ENCODE assay signal across 11 cellular contexts in the genomic region with DNA sequence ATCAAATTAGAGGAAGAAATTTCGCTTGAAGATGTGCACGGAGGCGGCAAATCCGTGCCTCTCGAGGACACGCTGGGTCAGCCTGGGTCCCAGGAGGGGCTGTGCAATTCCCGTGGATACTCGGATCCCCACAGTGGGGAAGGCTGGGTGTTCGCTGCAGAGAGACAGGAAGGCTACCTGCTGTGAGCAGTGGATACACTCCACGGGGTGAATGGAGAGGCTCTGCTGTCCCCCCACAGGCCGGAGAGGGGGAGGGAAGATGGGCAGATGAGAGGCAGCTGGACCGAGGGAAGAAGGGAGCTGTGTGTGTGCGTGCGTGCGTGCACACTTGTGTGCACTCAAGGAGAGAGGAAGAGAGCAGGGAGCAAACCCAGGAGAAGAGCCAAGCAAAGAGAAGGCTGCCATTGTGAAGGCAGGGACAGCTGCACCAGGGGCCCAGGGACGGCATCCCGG. TPM values are rescaled to one million over a fixed set of nuclear protein-coding genes. Genes with fewer than 3 reads are reported as not detected.
A peak's percentile ranks its signal among the peaks of the same experiment; 100 is the strongest.
DNase-seq lines count a peak whose midpoint lies in the region; ATAC-seq, FAIRE-seq and TF ChIP-seq lines count a peak whose summit lies in the region.
"Had no signal": no experiment of that assay in that cellular context is flagged by ENCODE, and none has a peak within 500 bp of the region (broad histone marks: within the 10 kb centered on the region; RNA-seq: fewer than 3 reads in every experiment).

No MANE protein-coding gene starts in this region.

- H3K27ac ChIP-seq in PC-9 (peak overlapping the region; percentile 30; the same call in 1 of the 2 replicates), right cardiac atrium (ENCODE audit: low read length) (peak overlapping the region; percentile 40)
- H3K27ac ChIP-seq: ascending aorta, parathyroid adenoma had no signal

- 0 out of 2 replicates have a peak, but pooled peaks cover 4% of the 10 kb centered on the region for H3K4me1 ChIP-seq in PC-9 (replicated peaks; ENCODE audit: insufficient read depth)
- no peaks in the 10 kb centered on the region for H3K4me1 ChIP-seq in right cardiac atrium (ENCODE audit: control insufficient read depth, insufficient read depth, low read length)
- H3K4me1 ChIP-seq: ascending aorta, parathyroid adenoma had no signal

- no peaks in the 10 kb centered on the region for H3K27me3 Mint-ChIP-seq in activated T-cell treated with anti-CD3 and anti-CD28 coated beads, Interleukin-2, amount 50 U/mL, for 24 hours

- no peak overlapping the region for H3K4me2 ChIP-seq in PC-9

- H3K4me1 Mint-ChIP-seq in activated T-cell treated with anti-CD3 and anti-CD28 coated beads, Interleukin-2, amount 50 U/mL, for 24 hours (ENCODE audit: low read depth): peaks cover 42% of the 10 kb centered on the region
- peaks cover 31% of the 10 kb centered on the region for H3K4me1 Mint-ChIP-seq in stimulated activated effector memory CD8-positive, alpha-beta T cell treated with anti-CD3 and anti-CD28 coated beads, Interleukin-12 subunit alpha, Interleukin-12 subunit beta, amount 100 ng/mL, for 72 hours

- DNase-seq in activated T-cell treated with anti-CD3 and anti-CD28 coated beads, Interleukin-2, amount 50 U/mL, for 24 hours: no peak
- no peak for DNase-seq in activated T-cell treated with anti-CD3 and anti-CD28 coated beads, Interleukin-2, amount 50 U/mL, for 48 hours
- DNase-seq in PC-9: no peak
- DNase-seq in right cardiac atrium: peak in 1 of 3 donors; percentile 64
- DNase-seq in stimulated activated effector memory CD8-positive, alpha-beta T cell treated with anti-CD3 and anti-CD28 coated beads, Interleukin-12 subunit alpha, Interleukin-12 subunit beta, amount 100 ng/mL, for 72 hours (ENCODE audit: low spot score in 2 of 2): no peak
- DNase-seq in OCI-M1 (lab: John Stamatoyannopoulos, UW): no peak
- DNase-seq in RCC 7860 (ENCODE audit: low spot score): no peak
- no peak for DNase-seq in MV-4-11 (lab: John Stamatoyannopoulos, UW)
- DNase-seq: NCI-H146 had no signal

- peak; percentile 25 to 29 for ATAC-seq in right cardiac atrium
- ATAC-seq in stimulated activated effector memory CD8-positive, alpha-beta T cell treated with anti-CD3 and anti-CD28 coated beads, Interleukin-12 subunit alpha, Interleukin-12 subunit beta, amount 100 ng/mL, for 72 hours: no peak

- no peaks in the 10 kb centered on the region for H3K36me3 Mint-ChIP-seq in activated T-cell treated with anti-CD3 and anti-CD28 coated beads, Interleukin-2, amount 50 U/mL, for 24 hours (ENCODE audit: low read depth)
- no peaks in the 10 kb centered on the region for H3K36me3 Mint-ChIP-seq in stimulated activated effector memory CD8-positive, alpha-beta T cell treated with anti-CD3 and anti-CD28 coated beads, Interleukin-12 subunit alpha, Interleukin-12 subunit beta, amount 100 ng/mL, for 72 hours

- POLR2A ChIA-PET in PC-9 (lab: Charles Lee; ENCODE audit: unreplicated experiment): interaction anchor here (0.6 kb wide), 1 partner anchor 267 kb away, joined by 3 read pairs; no protein-coding TSS in a partner anchor

- intact Hi-C loops in PC-9 (cut with micrococcal nuclease; ENCODE audit: unreplicated experiment) (loop anchor here (5.0 kb wide), 1 partner anchor 129 kb away; no protein-coding TSS in a partner anchor), right cardiac atrium (cut with DNase I) (no loop called here)

- H4K20me1 ChIP-seq in PC-9 (ENCODE audit: insufficient read depth): peaks cover 92% of the 10 kb centered on the region

- H3K36me3 ChIP-seq in PC-9 (ENCODE audit: low read depth): peaks cover 32% of the 10 kb centered on the region

- WGBS in right cardiac atrium: 43% methylated on average over 17 of the region's 17 CpGs

- no peaks in the 10 kb centered on the region for H3K9me3 Mint-ChIP-seq in activated T-cell treated with anti-CD3 and anti-CD28 coated beads, Interleukin-2, amount 50 U/mL, for 24 hours
- H3K9me3 Mint-ChIP-seq in stimulated activated effector memory CD8-positive, alpha-beta T cell treated with anti-CD3 and anti-CD28 coated beads, Interleukin-12 subunit alpha, Interleukin-12 subunit beta, amount 100 ng/mL, for 72 hours: no peaks in the 10 kb centered on the region

- H3K27ac Mint-ChIP-seq in activated T-cell treated with anti-CD3 and anti-CD28 coated beads, Interleukin-2, amount 50 U/mL, for 24 hours: peak overlapping the region; percentile 91
- peak overlapping the region; percentile 97 for H3K27ac Mint-ChIP-seq in stimulated activated effector memory CD8-positive, alpha-beta T cell treated with anti-CD3 and anti-CD28 coated beads, Interleukin-12 subunit alpha, Interleukin-12 subunit beta, amount 100 ng/mL, for 72 hours

- no TSS peak for BruUV-seq in PC-9 (replicated peaks; lab: Mats Ljungman, UMichigan)

- H3K27me3 ChIP-seq in PC-9 (ENCODE audit: insufficient read depth, low read depth) (no peaks in the 10 kb centered on the region), right cardiac atrium (ENCODE audit: control insufficient read depth, insufficient read depth) (no peaks in the 10 kb centered on the region)
- H3K27me3 ChIP-seq: ascending aorta had no signal

- peak overlapping the region; percentile 52 for H3K4me3 Mint-ChIP-seq in activated T-cell treated with anti-CD3 and anti-CD28 coated beads, Interleukin-2, amount 50 U/mL, for 24 hours
- H3K4me3 Mint-ChIP-seq in stimulated activated effector memory CD8-positive, alpha-beta T cell treated with anti-CD3 and anti-CD28 coated beads, Interleukin-12 subunit alpha, Interleukin-12 subunit beta, amount 100 ng/mL, for 72 hours: peak overlapping the region; percentile 80

- no peak for FAIRE-seq in RCC 7860 (lab: Jason Lieb, UNC)

- no peak overlapping the region for H2AFZ ChIP-seq in PC-9
- H2AFZ ChIP-seq: parathyroid adenoma had no signal

- no peak for TF ChIP-seq CTCF in PC-9 (conservative IDR thresholded peaks at IDR 0.05)

- H3K9me3 ChIP-seq in PC-9 (ENCODE audit: insufficient read depth, low read depth): no peaks in the 10 kb centered on the region
- H3K9me3 ChIP-seq in right cardiac atrium (ENCODE audit: control insufficient read depth, low read length): no peaks in the 10 kb centered on the region
- H3K9me3 ChIP-seq: ascending aorta had no signal

- H3K4me3 ChIP-seq in PC-9 (no peak overlapping the region), right cardiac atrium (ENCODE audit: low read length) (no peak overlapping the region)
- H3K4me3 ChIP-seq: ascending aorta had no signal

- peaks cover 89% of the 10 kb centered on the region for H3F3A ChIP-seq in PC-9 (ENCODE audit: insufficient read depth, low read depth)

- H3K79me2 ChIP-seq in PC-9 (ENCODE audit: low read depth): peaks cover 96% of the 10 kb centered on the region
- H3K79me2 ChIP-seq: parathyroid adenoma had no signal

- H3K9me2 ChIP-seq in PC-9 (ENCODE audit: insufficient read depth): no peaks in the 10 kb centered on the region

- CTCF ChIA-PET in PC-9 (lab: Charles Lee): no interaction called here

RNA-seq across cellular contexts. Expression of a gene that starts 57.3 kb away (rescaled TPM):
- total RNA-seq in PC-9 (2021) (439 and 495 TPM in 2 replicates), right cardiac atrium (10 to 100 TPM; 28.4 to 59.1 (median 48.4) TPM)
- 25.4 TPM for polyA plus RNA-seq in right cardiac atrium
